In the genomic region with DNA sequence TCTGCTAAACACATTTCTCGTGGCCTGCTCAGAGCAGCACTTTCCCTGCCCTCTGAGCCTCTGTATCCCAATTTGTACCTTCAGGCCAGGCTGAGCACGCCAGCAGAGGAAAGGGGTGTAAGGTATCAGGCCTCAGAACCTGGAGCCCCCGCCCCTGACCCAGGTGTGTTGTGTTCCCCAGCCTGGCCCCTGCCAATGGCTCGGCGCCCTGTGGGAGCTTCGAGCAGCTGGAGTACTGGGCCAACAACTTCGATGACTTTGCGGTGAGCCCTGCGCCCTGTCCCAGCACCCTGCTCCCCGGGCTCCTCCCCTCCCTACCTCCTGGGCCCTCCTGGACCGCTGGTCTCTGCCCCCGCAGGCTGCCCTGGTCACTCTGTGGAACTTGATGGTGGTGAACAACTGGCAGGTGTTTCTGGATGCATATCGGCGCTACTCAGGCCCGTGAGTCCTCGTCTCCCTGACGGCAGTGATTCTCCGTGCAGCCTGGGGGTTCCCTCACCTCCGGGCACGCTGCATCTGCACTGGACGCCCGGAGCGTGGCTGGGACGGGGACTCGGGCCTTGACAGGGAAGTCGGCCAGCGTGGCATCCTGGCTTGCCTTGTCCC, we compare ENCODE assay signal across 19 cellular contexts.
"Had no signal": no experiment of that assay in that cellular context is flagged by ENCODE, and none has a peak within 500 bp of the region (broad histone marks: within the 10 kb centered on the region; RNA-seq: fewer than 3 reads in every experiment).

No MANE protein-coding gene starts in this region.

- H3K27ac ChIP-seq: thyroid gland had no signal

- H3K4me1 ChIP-seq: ascending aorta, thyroid gland had no signal

- H3K27ac Mint-ChIP-seq: activated T-cell treated with anti-CD3 and anti-CD28 coated beads, Interleukin-2, amount 50 U/mL, for 72 hours; mesothelial cell of epicardium; nephron; stimulated activated effector memory CD8-positive, alpha-beta T cell treated with anti-CD3 and anti-CD28 coated beads, Interleukin-12 subunit alpha, Interleukin-12 subunit beta, amount 100 ng/mL, for 72 hours had no signal

- H3K9me3 ChIP-seq: ascending aorta, thyroid gland had no signal

- H3K27me3 ChIP-seq: ascending aorta, thyroid gland had no signal

- DNase-seq: activated CD4-positive, CD25-positive, alpha-beta regulatory T cell treated with anti-CD3 and anti-CD28 coated beads, Interleukin-2, amount 50 U/mL, for 72 hours; activated effector memory CD4-positive, alpha-beta T cell treated with anti-CD3 and anti-CD28 coated beads, Interleukin-2, amount 50 U/mL, for 16 hours; activated naive CD4-positive, alpha-beta T cell treated with anti-CD3 and anti-CD28 coated beads, Interleukin-2, amount 50 U/mL, for 16 hours; activated T-cell treated with anti-CD3 and anti-CD28 coated beads, Interleukin-2, amount 50 U/mL, for 72 hours; cortex of kidney; effector CD4-positive, alpha-beta T cell; islet precursor cell; nucleus accumbens; stimulated activated CD4-positive, alpha-beta T cell treated with anti-CD3 and anti-CD28 coated beads, Interleukin-15, amount 100 ng/mL, for 24 hours; stimulated activated CD4-positive, alpha-beta T cell treated with anti-CD3 and anti-CD28 coated beads, Interleukin-4, amount 100 ng/mL, for 1 hour; thyroid gland had no signal

- FAIRE-seq: urothelium cell line had no signal

- H3K36me3 ChIP-seq: thyroid gland had no signal

- H3K4me3 ChIP-seq: ascending aorta, lung, skin epidermis, thyroid gland had no signal

- H3K9me3 Mint-ChIP-seq: activated T-cell treated with anti-CD3 and anti-CD28 coated beads, Interleukin-2, amount 50 U/mL, for 72 hours; mesothelial cell of epicardium; nephron; stimulated activated effector memory CD8-positive, alpha-beta T cell treated with anti-CD3 and anti-CD28 coated beads, Interleukin-12 subunit alpha, Interleukin-12 subunit beta, amount 100 ng/mL, for 72 hours had no signal

- ATAC-seq: activated T-cell treated with anti-CD3 and anti-CD28 coated beads, Interleukin-2, amount 50 U/mL, for 72 hours; SK-N-SH treated with all-trans-retinoic acid at 6 μM for 48 hours; stimulated activated effector memory CD8-positive, alpha-beta T cell treated with anti-CD3 and anti-CD28 coated beads, Interleukin-12 subunit alpha, Interleukin-12 subunit beta, amount 100 ng/mL, for 72 hours had no signal

- H3K4me3 Mint-ChIP-seq: activated T-cell treated with anti-CD3 and anti-CD28 coated beads, Interleukin-2, amount 50 U/mL, for 72 hours; mesothelial cell of epicardium; nephron; stimulated activated effector memory CD8-positive, alpha-beta T cell treated with anti-CD3 and anti-CD28 coated beads, Interleukin-12 subunit alpha, Interleukin-12 subunit beta, amount 100 ng/mL, for 72 hours had no signal
